In the genomic region with DNA sequence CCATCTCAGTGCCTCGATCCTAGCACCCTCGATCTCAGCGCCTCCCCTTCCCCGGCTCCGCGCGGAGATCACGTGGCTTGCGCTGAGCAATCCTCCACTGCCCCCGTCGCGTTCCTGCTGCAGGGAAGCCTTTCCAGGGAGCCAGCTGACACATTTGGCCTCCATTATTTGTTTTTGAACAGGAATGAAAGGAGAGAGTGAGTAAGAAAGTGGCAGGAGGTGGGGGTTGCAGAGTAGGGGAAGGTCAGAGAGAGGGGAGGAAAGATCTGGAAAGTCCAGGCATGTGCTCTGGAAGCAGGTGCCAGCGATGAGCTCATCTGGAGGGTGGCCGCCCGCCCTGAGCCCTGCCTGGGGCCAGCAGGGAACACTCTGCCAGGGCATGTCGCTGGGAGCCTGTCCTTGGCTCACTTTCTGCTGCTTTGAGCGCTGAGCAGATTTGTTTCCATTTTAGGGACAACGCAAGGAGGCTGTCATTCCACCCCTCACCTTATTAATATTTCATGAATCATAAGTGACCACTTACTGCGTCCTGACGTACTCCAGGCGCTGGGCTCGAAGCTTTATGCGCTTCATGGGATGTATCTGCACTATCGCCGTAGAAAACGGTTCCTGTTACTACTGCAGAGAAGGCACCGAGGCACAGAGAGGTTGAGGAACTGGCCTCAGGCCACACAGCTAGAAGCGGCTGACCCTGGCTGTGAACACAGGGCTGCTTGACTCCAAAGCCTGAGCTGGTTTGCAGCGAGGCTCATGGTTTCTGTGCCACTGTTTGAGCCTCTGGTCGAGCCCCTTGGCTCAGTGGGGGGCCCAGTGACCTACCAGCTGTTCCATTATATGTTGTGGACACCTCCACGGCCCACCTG, we compare ENCODE assay signal across 1 cellular context.
TF ChIP-seq lines count a peak whose summit lies in the region.

No MANE protein-coding gene starts in this region.

TF ChIP-seq in SK-N-SH treated with all-trans-retinoic acid at 6 μM for 48 hours, 23 proteins besides CTCF, POLR2A, EP300 and RAD21 (continued from another document):
- peak; percentile 73; the same call in 1 of the 2 replicates for TF ChIP-seq ARNTL (CRISPR knock-in tag; IDR thresholded peaks at IDR 0.05; ENCODE audit: borderline replicate concordance, low read depth)
- TF ChIP-seq BACH2 (CRISPR knock-in tag; IDR thresholded peaks at IDR 0.05; ENCODE audit: borderline replicate concordance), result no peak
- TF ChIP-seq OSR1 (CRISPR knock-in tag; IDR thresholded peaks at IDR 0.05), result no peak
- TF ChIP-seq, protein P1, sequence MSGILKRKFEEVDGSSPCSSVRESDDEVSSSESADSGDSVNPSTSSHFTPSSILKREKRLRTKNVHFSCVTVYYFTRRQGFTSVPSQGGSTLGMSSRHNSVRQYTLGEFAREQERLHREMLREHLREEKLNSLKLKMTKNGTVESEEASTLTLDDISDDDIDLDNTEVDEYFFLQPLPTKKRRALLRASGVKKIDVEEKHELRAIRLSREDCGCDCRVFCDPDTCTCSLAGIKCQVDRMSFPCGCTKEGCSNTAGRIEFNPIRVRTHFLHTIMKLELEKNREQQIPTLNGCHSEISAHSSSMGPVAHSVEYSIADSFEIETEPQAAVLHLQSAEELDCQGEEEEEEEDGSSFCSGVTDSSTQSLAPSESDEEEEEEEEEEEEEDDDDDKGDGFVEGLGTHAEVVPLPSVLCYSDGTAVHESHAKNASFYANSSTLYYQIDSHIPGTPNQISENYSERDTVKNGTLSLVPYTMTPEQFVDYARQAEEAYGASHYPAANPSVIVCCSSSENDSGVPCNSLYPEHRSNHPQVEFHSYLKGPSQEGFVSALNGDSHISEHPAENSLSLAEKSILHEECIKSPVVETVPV (CRISPR knock-in tag; IDR thresholded peaks at IDR 0.05), result no peak
- TF ChIP-seq, protein P2, sequence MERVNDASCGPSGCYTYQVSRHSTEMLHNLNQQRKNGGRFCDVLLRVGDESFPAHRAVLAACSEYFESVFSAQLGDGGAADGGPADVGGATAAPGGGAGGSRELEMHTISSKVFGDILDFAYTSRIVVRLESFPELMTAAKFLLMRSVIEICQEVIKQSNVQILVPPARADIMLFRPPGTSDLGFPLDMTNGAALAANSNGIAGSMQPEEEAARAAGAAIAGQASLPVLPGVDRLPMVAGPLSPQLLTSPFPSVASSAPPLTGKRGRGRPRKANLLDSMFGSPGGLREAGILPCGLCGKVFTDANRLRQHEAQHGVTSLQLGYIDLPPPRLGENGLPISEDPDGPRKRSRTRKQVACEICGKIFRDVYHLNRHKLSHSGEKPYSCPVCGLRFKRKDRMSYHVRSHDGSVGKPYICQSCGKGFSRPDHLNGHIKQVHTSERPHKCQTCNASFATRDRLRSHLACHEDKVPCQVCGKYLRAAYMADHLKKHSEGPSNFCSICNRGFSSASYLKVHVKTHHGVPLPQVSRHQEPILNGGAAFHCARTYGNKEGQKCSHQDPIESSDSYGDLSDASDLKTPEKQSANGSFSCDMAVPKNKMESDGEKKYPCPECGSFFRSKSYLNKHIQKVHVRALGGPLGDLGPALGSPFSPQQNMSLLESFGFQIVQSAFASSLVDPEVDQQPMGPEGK (CRISPR knock-in tag; IDR thresholded peaks at IDR 0.05; ENCODE audit: borderline replicate concordance), result no peak; the same call in 1 of the 2 replicates
- no peak for TF ChIP-seq PPARA (CRISPR knock-in tag; IDR thresholded peaks at IDR 0.05; ENCODE audit: borderline replicate concordance)
- TF ChIP-seq, protein P3, sequence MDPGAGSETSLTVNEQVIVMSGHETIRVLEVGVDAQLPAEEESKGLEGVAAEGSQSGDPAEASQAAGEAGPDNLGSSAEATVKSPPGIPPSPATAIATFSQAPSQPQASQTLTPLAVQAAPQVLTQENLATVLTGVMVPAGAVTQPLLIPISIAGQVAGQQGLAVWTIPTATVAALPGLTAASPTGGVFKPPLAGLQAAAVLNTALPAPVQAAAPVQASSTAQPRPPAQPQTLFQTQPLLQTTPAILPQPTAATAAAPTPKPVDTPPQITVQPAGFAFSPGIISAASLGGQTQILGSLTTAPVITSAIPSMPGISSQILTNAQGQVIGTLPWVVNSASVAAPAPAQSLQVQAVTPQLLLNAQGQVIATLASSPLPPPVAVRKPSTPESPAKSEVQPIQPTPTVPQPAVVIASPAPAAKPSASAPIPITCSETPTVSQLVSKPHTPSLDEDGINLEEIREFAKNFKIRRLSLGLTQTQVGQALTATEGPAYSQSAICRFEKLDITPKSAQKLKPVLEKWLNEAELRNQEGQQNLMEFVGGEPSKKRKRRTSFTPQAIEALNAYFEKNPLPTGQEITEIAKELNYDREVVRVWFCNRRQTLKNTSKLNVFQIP (CRISPR knock-in tag; IDR thresholded peaks at IDR 0.05; ENCODE audit: borderline replicate concordance, low read depth), result no peak
- TF ChIP-seq ESRRG (CRISPR knock-in tag; IDR thresholded peaks at IDR 0.05), result peak; percentile 12; the same call in 1 of the 2 replicates
- no peak for TF ChIP-seq ZNF565 (CRISPR knock-in tag; conservative IDR thresholded peaks at IDR 0.05; ENCODE audit: low read depth)
- TF ChIP-seq RARB (CRISPR knock-in tag; IDR thresholded peaks at IDR 0.05), result no peak
- TF ChIP-seq TOX (CRISPR knock-in tag; IDR thresholded peaks at IDR 0.05; ENCODE audit: borderline replicate concordance), result no peak
- TF ChIP-seq ISL1 (CRISPR knock-in tag; IDR thresholded peaks at IDR 0.05), result peak; percentile 57
